Comparison of ENCODE assay signal across 18 cellular contexts in genomic region chr3:104941785-104942184, GRCh38.
"Had no signal": no experiment of that assay in that cellular context is flagged by ENCODE, and none has a peak within 500 bp of the region (broad histone marks: within the 10 kb centered on the region; RNA-seq: fewer than 3 reads in every experiment).

No MANE protein-coding gene starts in this region.

- H3K4me3 ChIP-seq: breast epithelium, pancreas, upper lobe of right lung had no signal

- H3K4me1 Mint-ChIP-seq: activated CD8-positive, alpha-beta memory T cell treated with anti-CD3 and anti-CD28 coated beads, Interleukin-2, amount 10 ng/mL, durations not matched to agents 7 days and 5 days; activated naive CD8-positive, alpha-beta T cell treated with anti-CD3 and anti-CD28 coated beads for 36 hours; endodermal cell; natural killer cell had no signal

- H3K4me3 Mint-ChIP-seq: activated CD8-positive, alpha-beta memory T cell treated with anti-CD3 and anti-CD28 coated beads, Interleukin-2, amount 10 ng/mL, durations not matched to agents 7 days and 5 days; activated naive CD8-positive, alpha-beta T cell treated with anti-CD3 and anti-CD28 coated beads for 36 hours; activated T-cell treated with anti-CD3 and anti-CD28 coated beads, Interleukin-2, amount 50 U/mL, for 24 hours; endodermal cell; natural killer cell; stimulated activated naive CD8-positive, alpha-beta T cell treated with anti-CD3 and anti-CD28 coated beads, Interleukin-15, Interleukin-2, amounts not matched to agents 100 ng/mL and 50 ng/mL, for 24 hours had no signal

- H3K27ac ChIP-seq: breast epithelium, pancreas, upper lobe of right lung had no signal

- H3K36me3 ChIP-seq: breast epithelium, pancreas, upper lobe of right lung had no signal

- H3K27me3 ChIP-seq: breast epithelium, pancreas, upper lobe of right lung had no signal

- H3K27me3 Mint-ChIP-seq: activated CD8-positive, alpha-beta memory T cell treated with anti-CD3 and anti-CD28 coated beads, Interleukin-2, amount 10 ng/mL, durations not matched to agents 7 days and 5 days; activated naive CD8-positive, alpha-beta T cell treated with anti-CD3 and anti-CD28 coated beads for 36 hours; activated T-cell treated with anti-CD3 and anti-CD28 coated beads, Interleukin-2, amount 50 U/mL, for 24 hours; stimulated activated naive CD8-positive, alpha-beta T cell treated with anti-CD3 and anti-CD28 coated beads, Interleukin-15, Interleukin-2, amounts not matched to agents 100 ng/mL and 50 ng/mL, for 24 hours had no signal

- FAIRE-seq: pancreas had no signal

- H3K4me1 ChIP-seq: breast epithelium, pancreas, upper lobe of right lung had no signal

- H3K27ac Mint-ChIP-seq: activated CD8-positive, alpha-beta memory T cell treated with anti-CD3 and anti-CD28 coated beads, Interleukin-2, amount 10 ng/mL, durations not matched to agents 7 days and 5 days; activated naive CD8-positive, alpha-beta T cell treated with anti-CD3 and anti-CD28 coated beads for 36 hours; activated T-cell treated with anti-CD3 and anti-CD28 coated beads, Interleukin-2, amount 50 U/mL, for 24 hours; endodermal cell; natural killer cell; stimulated activated naive CD8-positive, alpha-beta T cell treated with anti-CD3 and anti-CD28 coated beads, Interleukin-15, Interleukin-2, amounts not matched to agents 100 ng/mL and 50 ng/mL, for 24 hours had no signal

- H3K36me3 Mint-ChIP-seq: activated CD8-positive, alpha-beta memory T cell treated with anti-CD3 and anti-CD28 coated beads, Interleukin-2, amount 10 ng/mL, durations not matched to agents 7 days and 5 days; activated naive CD8-positive, alpha-beta T cell treated with anti-CD3 and anti-CD28 coated beads for 36 hours; natural killer cell had no signal

- H3K9me3 ChIP-seq: pancreas, upper lobe of right lung had no signal

- DNase-seq: activated CD4-positive, alpha-beta T cell treated with anti-CD3 and anti-CD28 coated beads for 1 hour; activated CD4-positive, alpha-beta T cell treated with anti-CD3 and anti-CD28 coated beads, Interleukin-2, amount 50 U/mL, for 48 hours; activated CD8-positive, alpha-beta memory T cell treated with anti-CD3 and anti-CD28 coated beads, Interleukin-2, amount 10 ng/mL, durations not matched to agents 7 days and 5 days; activated gamma-delta T cell treated with Interleukin-2 at 50 U/mL for 16 hours; activated naive CD8-positive, alpha-beta T cell treated with anti-CD3 and anti-CD28 coated beads for 36 hours; activated T-cell treated with anti-CD3 and anti-CD28 coated beads, Interleukin-2, amount 50 U/mL, for 24 hours; dermis blood vessel endothelial cell; endodermal cell; erythroblast; hippocampal formation; natural killer cell; pancreas; retina; stimulated activated CD4-positive, alpha-beta T cell treated with anti-CD3 and anti-CD28 coated beads, Interleukin-15, amount 100 ng/mL, for 24 hours; stimulated activated CD4-positive, alpha-beta T cell treated with anti-CD3 and anti-CD28 coated beads, Interleukin-4, amount 100 ng/mL, for 24 hours; upper lobe of right lung had no signal

- H3K9me3 Mint-ChIP-seq: activated naive CD8-positive, alpha-beta T cell treated with anti-CD3 and anti-CD28 coated beads for 36 hours; endodermal cell had no signal
